Comparison of ENCODE assay signal across 1 cellular context in the genomic region with DNA sequence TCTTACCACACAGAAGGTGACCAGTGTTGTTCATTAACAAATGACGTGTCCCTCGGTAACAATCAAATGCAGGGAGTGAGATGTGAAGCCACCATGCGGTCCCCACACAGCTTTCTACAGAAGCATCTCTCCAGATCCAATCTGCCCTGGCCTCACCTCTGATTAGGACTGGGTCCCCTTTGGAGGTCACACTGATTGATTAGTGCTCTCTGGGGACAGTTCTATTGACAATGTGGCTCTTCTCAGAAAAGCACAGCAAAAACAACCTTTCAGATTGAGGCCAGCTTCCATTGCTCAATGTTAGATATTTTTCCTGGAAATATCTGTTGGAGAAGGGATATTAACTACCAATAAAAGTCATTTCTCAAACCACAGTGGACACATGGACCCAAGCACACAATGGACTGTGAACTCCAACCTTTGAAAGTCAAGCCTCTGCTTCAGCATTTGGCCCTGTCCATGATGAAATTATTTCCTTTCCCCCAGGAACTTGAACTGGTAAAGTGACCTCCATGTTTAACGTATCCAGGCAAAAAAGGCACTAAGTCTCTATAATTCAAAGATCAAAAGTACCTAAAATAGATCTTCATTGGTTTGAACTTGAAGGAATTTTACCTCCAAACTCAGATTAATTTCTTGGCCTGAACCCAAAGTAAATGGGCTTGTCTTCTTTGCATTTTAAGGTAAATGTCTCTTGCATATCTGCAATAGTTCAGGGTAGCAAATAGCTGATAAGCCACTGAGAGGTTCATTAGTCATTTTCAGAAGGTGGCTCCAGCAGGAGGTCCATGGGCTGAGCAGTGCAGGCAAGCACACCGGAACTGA.
A peak's percentile ranks its signal among the peaks of the same experiment; 100 is the strongest.
TF ChIP-seq lines count a peak whose summit lies in the region.

No MANE protein-coding gene starts in this region.

TF ChIP-seq in HepG2, 621 proteins besides CTCF, POLR2A, EP300 and RAD21 (continued from another document and continues in another):
- TF ChIP-seq, protein P1, sequence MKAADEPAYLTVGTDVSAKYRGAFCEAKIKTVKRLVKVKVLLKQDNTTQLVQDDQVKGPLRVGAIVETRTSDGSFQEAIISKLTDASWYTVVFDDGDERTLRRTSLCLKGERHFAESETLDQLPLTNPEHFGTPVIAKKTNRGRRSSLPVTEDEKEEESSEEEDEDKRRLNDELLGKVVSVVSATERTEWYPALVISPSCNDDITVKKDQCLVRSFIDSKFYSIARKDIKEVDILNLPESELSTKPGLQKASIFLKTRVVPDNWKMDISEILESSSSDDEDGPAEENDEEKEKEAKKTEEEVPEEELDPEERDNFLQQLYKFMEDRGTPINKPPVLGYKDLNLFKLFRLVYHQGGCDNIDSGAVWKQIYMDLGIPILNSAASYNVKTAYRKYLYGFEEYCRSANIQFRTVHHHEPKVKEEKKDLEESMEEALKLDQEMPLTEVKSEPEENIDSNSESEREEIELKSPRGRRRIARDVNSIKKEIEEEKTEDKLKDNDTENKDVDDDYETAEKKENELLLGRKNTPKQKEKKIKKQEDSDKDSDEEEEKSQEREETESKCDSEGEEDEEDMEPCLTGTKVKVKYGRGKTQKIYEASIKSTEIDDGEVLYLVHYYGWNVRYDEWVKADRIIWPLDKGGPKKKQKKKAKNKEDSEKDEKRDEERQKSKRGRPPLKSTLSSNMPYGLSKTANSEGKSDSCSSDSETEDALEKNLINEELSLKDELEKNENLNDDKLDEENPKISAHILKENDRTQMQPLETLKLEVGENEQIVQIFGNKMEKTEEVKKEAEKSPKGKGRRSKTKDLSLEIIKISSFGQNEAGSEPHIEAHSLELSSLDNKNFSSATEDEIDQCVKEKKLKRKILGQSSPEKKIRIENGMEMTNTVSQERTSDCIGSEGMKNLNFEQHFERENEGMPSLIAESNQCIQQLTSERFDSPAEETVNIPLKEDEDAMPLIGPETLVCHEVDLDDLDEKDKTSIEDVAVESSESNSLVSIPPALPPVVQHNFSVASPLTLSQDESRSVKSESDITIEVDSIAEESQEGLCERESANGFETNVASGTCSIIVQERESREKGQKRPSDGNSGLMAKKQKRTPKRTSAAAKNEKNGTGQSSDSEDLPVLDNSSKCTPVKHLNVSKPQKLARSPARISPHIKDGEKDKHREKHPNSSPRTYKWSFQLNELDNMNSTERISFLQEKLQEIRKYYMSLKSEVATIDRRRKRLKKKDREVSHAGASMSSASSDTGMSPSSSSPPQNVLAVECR (CRISPR knock-in tag; IDR thresholded peaks at IDR 0.05; ENCODE audit: borderline replicate concordance), result 0 out of 2 replicates have a peak, but pooled peaks have one; percentile 23
- TF ChIP-seq, protein P2, sequence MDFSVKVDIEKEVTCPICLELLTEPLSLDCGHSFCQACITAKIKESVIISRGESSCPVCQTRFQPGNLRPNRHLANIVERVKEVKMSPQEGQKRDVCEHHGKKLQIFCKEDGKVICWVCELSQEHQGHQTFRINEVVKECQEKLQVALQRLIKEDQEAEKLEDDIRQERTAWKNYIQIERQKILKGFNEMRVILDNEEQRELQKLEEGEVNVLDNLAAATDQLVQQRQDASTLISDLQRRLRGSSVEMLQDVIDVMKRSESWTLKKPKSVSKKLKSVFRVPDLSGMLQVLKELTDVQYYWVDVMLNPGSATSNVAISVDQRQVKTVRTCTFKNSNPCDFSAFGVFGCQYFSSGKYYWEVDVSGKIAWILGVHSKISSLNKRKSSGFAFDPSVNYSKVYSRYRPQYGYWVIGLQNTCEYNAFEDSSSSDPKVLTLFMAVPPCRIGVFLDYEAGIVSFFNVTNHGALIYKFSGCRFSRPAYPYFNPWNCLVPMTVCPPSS (IDR thresholded peaks at IDR 0.05), result no peak
- TF ChIP-seq ZSCAN25 (CRISPR knock-in tag; IDR thresholded peaks at IDR 0.05) (no peak), ZNF644 (CRISPR knock-in tag; IDR thresholded peaks at IDR 0.05; ENCODE audit: low read depth) (0 out of 2 replicates have a peak, but pooled peaks have one; percentile 34), ZNF761 (CRISPR knock-in tag; conservative IDR thresholded peaks at IDR 0.05) (no peak), ZNF343 (CRISPR knock-in tag; IDR thresholded peaks at IDR 0.05) (no peak), AKAP8 (CRISPR knock-in tag; IDR thresholded peaks at IDR 0.05) (0 out of 2 replicates have a peak, but pooled peaks have one; percentile 46), PCBP1 (IDR thresholded peaks at IDR 0.05; ENCODE audit: borderline replicate concordance, low read depth, low read length) (no peak), MAZ (IDR thresholded peaks at IDR 0.05; ENCODE audit: borderline replicate concordance, low read depth, low read length) (no peak), MAZ (CRISPR knock-in tag; IDR thresholded peaks at IDR 0.05; ENCODE audit: low read depth) (no peak), YEATS4 (CRISPR knock-in tag; IDR thresholded peaks at IDR 0.05; ENCODE audit: borderline replicate concordance) (0 out of 2 replicates have a peak, but pooled peaks have one; percentile 39), ZKSCAN1 (IDR thresholded peaks at IDR 0.05; ENCODE audit: low read length) (no peak), ZNF788 (CRISPR knock-in tag; IDR thresholded peaks at IDR 0.05; ENCODE audit: borderline replicate concordance) (no peak), MBNL3 (CRISPR knock-in tag; conservative IDR thresholded peaks at IDR 0.05) (no peak), HNF4G (IDR thresholded peaks at IDR 0.05; ENCODE audit: borderline replicate concordance, low read depth, low read length) (peak; percentile 34; the same call in 1 of the 2 replicates), HNF4G (CRISPR knock-in tag; IDR thresholded peaks at IDR 0.05; ENCODE audit: borderline replicate concordance, low read depth) (no peak), ZNF660 (CRISPR knock-in tag; IDR thresholded peaks at IDR 0.05; ENCODE audit: borderline replicate concordance, low read depth) (no peak), ZNF614 (CRISPR knock-in tag; IDR thresholded peaks at IDR 0.05; ENCODE audit: borderline replicate concordance) (0 out of 2 replicates have a peak, but pooled peaks have one; percentile 11), NCOA5 (CRISPR knock-in tag; IDR thresholded peaks at IDR 0.05) (no peak), ZNF720 (CRISPR knock-in tag; IDR thresholded peaks at IDR 0.05) (no peak), NAIF1 (CRISPR knock-in tag; IDR thresholded peaks at IDR 0.05; ENCODE audit: borderline replicate concordance) (no peak), ZFP41 (CRISPR knock-in tag; IDR thresholded peaks at IDR 0.05; ENCODE audit: borderline replicate concordance) (no peak), ZNF777 (CRISPR knock-in tag; IDR thresholded peaks at IDR 0.05) (no peak), ZNF34 (CRISPR knock-in tag; IDR thresholded peaks at IDR 0.05; ENCODE audit: borderline replicate concordance) (peak; percentile 69; the same call in 1 of the 2 replicates), NR2F6 (IDR thresholded peaks at IDR 0.05) (peak; percentile 40; the same call in 1 of the 2 replicates), NR2F6 (CRISPR knock-in tag; IDR thresholded peaks at IDR 0.05) (no peak), IRX3 (CRISPR knock-in tag; IDR thresholded peaks at IDR 0.05; ENCODE audit: borderline replicate concordance, low read depth) (no peak), ZNF205 (CRISPR knock-in tag; IDR thresholded peaks at IDR 0.05) (no peak), RORA (CRISPR knock-in tag; IDR thresholded peaks at IDR 0.05) (no peak), CCAR2 (optimal IDR thresholded peaks at IDR 0.05; ENCODE audit: low read depth, low read length) (no peak), XRCC5 (optimal IDR thresholded peaks at IDR 0.05; ENCODE audit: low read length) (no peak), CEBPB (IDR thresholded peaks at IDR 0.05; ENCODE audit: borderline replicate concordance, low read depth, low read length) (0 out of 2 replicates have a peak, but pooled peaks have one; percentile 5), FOXJ3 (CRISPR knock-in tag; IDR thresholded peaks at IDR 0.05; ENCODE audit: borderline replicate concordance) (peak; percentile 33; the same call in 1 of the 2 replicates), PITX1 (CRISPR knock-in tag; IDR thresholded peaks at IDR 0.05) (peak; percentile 53; the same call in 1 of the 2 replicates), SNAI1 (CRISPR knock-in tag; IDR thresholded peaks at IDR 0.05; ENCODE audit: borderline replicate concordance) (no peak), SRY (CRISPR knock-in tag; IDR thresholded peaks at IDR 0.05) (no peak), ZNF556 (CRISPR knock-in tag; IDR thresholded peaks at IDR 0.05; ENCODE audit: borderline replicate concordance) (no peak), SOX6 (IDR thresholded peaks at IDR 0.05) (no peak), SOX6 (CRISPR knock-in tag; IDR thresholded peaks at IDR 0.05) (peak; percentile 56; the same call in 1 of the 2 replicates)
- TF ChIP-seq, protein P3, sequence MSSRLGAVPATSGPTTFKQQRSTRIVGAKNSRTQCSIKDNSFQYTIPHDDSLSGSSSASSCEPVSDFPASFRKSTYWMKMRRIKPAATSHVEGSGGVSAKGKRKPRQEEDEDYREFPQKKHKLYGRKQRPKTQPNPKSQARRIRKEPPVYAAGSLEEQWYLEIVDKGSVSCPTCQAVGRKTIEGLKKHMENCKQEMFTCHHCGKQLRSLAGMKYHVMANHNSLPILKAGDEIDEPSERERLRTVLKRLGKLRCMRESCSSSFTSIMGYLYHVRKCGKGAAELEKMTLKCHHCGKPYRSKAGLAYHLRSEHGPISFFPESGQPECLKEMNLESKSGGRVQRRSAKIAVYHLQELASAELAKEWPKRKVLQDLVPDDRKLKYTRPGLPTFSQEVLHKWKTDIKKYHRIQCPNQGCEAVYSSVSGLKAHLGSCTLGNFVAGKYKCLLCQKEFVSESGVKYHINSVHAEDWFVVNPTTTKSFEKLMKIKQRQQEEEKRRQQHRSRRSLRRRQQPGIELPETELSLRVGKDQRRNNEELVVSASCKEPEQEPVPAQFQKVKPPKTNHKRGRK (CRISPR knock-in tag; IDR thresholded peaks at IDR 0.05), result no peak
- TF ChIP-seq, protein P4, sequence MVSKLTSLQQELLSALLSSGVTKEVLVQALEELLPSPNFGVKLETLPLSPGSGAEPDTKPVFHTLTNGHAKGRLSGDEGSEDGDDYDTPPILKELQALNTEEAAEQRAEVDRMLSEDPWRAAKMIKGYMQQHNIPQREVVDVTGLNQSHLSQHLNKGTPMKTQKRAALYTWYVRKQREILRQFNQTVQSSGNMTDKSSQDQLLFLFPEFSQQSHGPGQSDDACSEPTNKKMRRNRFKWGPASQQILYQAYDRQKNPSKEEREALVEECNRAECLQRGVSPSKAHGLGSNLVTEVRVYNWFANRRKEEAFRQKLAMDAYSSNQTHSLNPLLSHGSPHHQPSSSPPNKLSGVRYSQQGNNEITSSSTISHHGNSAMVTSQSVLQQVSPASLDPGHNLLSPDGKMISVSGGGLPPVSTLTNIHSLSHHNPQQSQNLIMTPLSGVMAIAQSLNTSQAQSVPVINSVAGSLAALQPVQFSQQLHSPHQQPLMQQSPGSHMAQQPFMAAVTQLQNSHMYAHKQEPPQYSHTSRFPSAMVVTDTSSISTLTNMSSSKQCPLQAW (CRISPR knock-in tag; IDR thresholded peaks at IDR 0.05), result no peak
- TF ChIP-seq, protein P5, sequence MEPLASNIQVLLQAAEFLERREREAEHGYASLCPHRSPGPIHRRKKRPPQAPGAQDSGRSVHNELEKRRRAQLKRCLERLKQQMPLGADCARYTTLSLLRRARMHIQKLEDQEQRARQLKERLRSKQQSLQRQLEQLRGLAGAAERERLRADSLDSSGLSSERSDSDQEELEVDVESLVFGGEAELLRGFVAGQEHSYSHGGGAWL (CRISPR knock-in tag; IDR thresholded peaks at IDR 0.05), result no peak
- TF ChIP-seq, protein P6, sequence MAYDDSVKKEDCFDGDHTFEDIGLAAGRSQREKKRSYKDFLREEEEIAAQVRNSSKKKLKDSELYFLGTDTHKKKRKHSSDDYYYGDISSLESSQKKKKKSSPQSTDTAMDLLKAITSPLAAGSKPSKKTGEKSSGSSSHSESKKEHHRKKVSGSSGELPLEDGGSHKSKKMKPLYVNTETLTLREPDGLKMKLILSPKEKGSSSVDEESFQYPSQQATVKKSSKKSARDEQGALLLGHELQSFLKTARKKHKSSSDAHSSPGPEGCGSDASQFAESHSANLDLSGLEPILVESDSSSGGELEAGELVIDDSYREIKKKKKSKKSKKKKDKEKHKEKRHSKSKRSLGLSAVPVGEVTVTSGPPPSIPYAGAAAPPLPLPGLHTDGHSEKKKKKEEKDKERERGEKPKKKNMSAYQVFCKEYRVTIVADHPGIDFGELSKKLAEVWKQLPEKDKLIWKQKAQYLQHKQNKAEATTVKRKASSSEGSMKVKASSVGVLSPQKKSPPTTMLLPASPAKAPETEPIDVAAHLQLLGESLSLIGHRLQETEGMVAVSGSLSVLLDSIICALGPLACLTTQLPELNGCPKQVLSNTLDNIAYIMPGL (CRISPR knock-in tag; IDR thresholded peaks at IDR 0.05; ENCODE audit: borderline replicate concordance in 1 of 2, low read depth in 1 of 2), result 0 out of 4 replicates have a peak, but pooled peaks of 1 of the 2 experiments have one; percentile 29
- TF ChIP-seq, protein P7, sequence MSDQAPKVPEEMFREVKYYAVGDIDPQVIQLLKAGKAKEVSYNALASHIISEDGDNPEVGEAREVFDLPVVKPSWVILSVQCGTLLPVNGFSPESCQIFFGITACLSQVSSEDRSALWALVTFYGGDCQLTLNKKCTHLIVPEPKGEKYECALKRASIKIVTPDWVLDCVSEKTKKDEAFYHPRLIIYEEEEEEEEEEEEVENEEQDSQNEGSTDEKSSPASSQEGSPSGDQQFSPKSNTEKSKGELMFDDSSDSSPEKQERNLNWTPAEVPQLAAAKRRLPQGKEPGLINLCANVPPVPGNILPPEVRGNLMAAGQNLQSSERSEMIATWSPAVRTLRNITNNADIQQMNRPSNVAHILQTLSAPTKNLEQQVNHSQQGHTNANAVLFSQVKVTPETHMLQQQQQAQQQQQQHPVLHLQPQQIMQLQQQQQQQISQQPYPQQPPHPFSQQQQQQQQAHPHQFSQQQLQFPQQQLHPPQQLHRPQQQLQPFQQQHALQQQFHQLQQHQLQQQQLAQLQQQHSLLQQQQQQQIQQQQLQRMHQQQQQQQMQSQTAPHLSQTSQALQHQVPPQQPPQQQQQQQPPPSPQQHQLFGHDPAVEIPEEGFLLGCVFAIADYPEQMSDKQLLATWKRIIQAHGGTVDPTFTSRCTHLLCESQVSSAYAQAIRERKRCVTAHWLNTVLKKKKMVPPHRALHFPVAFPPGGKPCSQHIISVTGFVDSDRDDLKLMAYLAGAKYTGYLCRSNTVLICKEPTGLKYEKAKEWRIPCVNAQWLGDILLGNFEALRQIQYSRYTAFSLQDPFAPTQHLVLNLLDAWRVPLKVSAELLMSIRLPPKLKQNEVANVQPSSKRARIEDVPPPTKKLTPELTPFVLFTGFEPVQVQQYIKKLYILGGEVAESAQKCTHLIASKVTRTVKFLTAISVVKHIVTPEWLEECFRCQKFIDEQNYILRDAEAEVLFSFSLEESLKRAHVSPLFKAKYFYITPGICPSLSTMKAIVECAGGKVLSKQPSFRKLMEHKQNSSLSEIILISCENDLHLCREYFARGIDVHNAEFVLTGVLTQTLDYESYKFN (CRISPR knock-in tag; conservative IDR thresholded peaks at IDR 0.05), result peak; percentile 21; the same call in 1 of the 2 replicates
- TF ChIP-seq, protein P8, sequence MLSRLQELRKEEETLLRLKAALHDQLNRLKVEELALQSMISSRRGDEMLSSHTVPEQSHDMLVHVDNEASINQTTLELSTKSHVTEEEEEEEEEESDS (CRISPR knock-in tag; IDR thresholded peaks at IDR 0.05; ENCODE audit: borderline replicate concordance), result no peak
